ENCODE assay signal across 18 cellular contexts in genomic region chr9:114524401-114524800, GRCh38.
"Had no signal": no experiment of that assay in that cellular context is flagged by ENCODE, and none has a peak within 500 bp of the region (broad histone marks: within the 10 kb centered on the region; RNA-seq: fewer than 3 reads in every experiment).

No MANE protein-coding gene starts in this region.

- H3K9ac ChIP-seq: parathyroid adenoma had no signal

- H3K27ac ChIP-seq: cardiac muscle cell, foreskin keratinocyte, neutrophil, parathyroid adenoma, thyroid gland had no signal

- H3K4me3 ChIP-seq: cardiac muscle cell, lung, thyroid gland had no signal

- H3K9me3 ChIP-seq: neutrophil, thyroid gland had no signal

- DNase-seq: activated B cell treated with CpG ODN at 0.5 μM for 24 hours; activated CD4-positive, alpha-beta T cell treated with anti-CD3 and anti-CD28 coated beads, Interleukin-2, amount 10 ng/mL, durations not matched to agents 24 days and 14 days; activated CD8-positive, alpha-beta memory T cell treated with anti-CD3 and anti-CD28 coated beads for 24 hours; activated gamma-delta T cell treated with Interleukin-2 at 50 U/mL for 16 hours; activated naive CD8-positive, alpha-beta T cell treated with anti-CD3 and anti-CD28 coated beads for 36 hours; foreskin keratinocyte; head of caudate nucleus; immature natural killer cell; naive thymus-derived CD4-positive, alpha-beta T cell; right cardiac atrium; stimulated activated CD4-positive, alpha-beta T cell treated with anti-CD3 and anti-CD28 coated beads, Interleukin-2, amount 100 ng/mL, for 24 hours; SW 1271; thyroid gland had no signal

- H3K4me1 ChIP-seq: parathyroid adenoma, thyroid gland had no signal

- H3K27me3 ChIP-seq: thyroid gland had no signal

- H3K36me3 ChIP-seq: cardiac muscle cell, neutrophil, thyroid gland had no signal

- H2AFZ ChIP-seq: parathyroid adenoma had no signal

- ATAC-seq: esophagus mucosa; foreskin keratinocyte; naive thymus-derived CD4-positive, alpha-beta T cell; right cardiac atrium had no signal
